Comparison of ENCODE assay signal across 10 cellular contexts in the genomic region with DNA sequence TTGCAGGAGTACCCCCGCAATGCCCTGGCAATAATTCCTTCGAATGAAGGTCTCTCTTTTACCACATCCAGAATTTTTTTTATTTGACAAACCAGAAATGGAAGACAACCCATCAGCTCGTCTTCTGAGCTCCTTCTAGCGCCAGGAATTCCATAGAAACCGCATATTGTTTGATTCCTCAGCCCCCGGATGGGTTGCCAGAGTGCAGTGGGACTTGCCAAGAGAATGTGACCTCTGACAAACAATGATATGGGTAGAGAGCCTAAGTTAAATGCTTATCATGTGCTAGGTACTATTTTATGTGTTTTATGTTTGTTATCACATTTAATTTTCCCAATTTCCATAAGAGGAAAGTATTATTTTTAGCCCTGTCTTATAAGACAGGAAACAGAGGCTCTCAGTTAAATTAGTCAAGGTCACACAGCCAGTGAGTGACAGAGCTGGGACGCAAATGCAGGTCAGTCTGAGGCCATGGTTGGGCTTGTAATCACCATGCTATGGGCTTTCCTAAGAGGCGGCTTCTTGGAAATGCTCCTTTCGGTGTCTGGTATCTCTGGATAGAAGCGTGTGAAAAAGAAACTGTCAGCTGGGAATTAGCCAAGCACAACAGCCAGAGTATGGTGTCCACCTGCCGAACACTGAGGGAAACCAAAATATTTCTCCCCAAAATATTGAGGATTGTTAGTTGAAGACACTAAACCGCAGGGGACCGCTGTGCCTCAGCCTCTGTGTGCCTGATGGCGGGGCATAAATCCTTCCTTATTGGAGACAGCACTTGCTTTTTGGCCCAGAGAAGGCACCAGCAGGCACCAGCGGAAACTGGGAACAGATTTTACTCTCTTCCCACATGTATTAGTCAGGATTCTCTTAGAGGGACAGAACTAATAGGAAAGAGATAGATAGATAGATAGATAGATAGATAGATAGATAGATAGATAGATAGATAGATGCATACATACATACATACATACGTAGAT. TPM values are rescaled to one million over a fixed set of nuclear protein-coding genes. Genes with fewer than 3 reads are reported as not detected.
DNase-seq lines count a peak whose midpoint lies in the region; ATAC-seq and TF ChIP-seq lines count a peak whose summit lies in the region.
"Had no signal": no experiment of that assay in that cellular context is flagged by ENCODE, and none has a peak within 500 bp of the region (broad histone marks: within the 10 kb centered on the region; RNA-seq: fewer than 3 reads in every experiment).

No MANE protein-coding gene starts in this region.

- DNase-seq in COLO829 (ENCODE audit: low spot score) (peak; percentile 10), adrenal gland (peak; percentile 56 to 90 (median 82)), cardiac muscle cell (ENCODE audit: low read depth in 1 of 2, low spot score in 1 of 2) (peak; percentile 79 to 93), psoas muscle (peak; percentile 21 to 57), NCI-H524 treated with DMSO at 0.1 percent for 48 hours (lab: John Stamatoyannopoulos, UW) (no peak), NCI-H345 (lab: John Stamatoyannopoulos, UW) (no peak)
- no peak for DNase-seq in NK-92 treated with Interleukin-12 subunit alpha and Interleukin-12 subunit beta, amount 100 ng/mL, for 24 hours (lab: John Stamatoyannopoulos, UW)
- DNase-seq in stimulated activated CD4-positive, alpha-beta T cell treated with anti-CD3 and anti-CD28 coated beads, Interleukin-15, amount 100 ng/mL, for 24 hours: no peak
- DNase-seq: NCI-H1105 treated with DMSO at 0.1 percent for 48 hours had no signal

- no peaks in the 10 kb centered on the region for H3K36me3 ChIP-seq in adrenal gland (replicated peaks in 1 of 2)
- H3K36me3 ChIP-seq in cardiac muscle cell: no peaks in the 10 kb centered on the region
- no peaks in the 10 kb centered on the region for H3K36me3 ChIP-seq in psoas muscle (ENCODE audit: insufficient read depth in 1 of 2, low read depth in 1 of 2)

- H3K9me3 ChIP-seq in adrenal gland (replicated peaks in 1 of 3): no peaks in the 10 kb centered on the region
- no peaks in the 10 kb centered on the region for H3K9me3 ChIP-seq in cardiac muscle cell (ENCODE audit: low read depth)
- H3K9me3 ChIP-seq in psoas muscle: no peaks in the 10 kb centered on the region

- TF ChIP-seq CTCF in adrenal gland (IDR thresholded peaks at IDR 0.05) (no peak), cardiac muscle cell (IDR thresholded peaks at IDR 0.05; ENCODE audit: low read depth, low read length) (peak; percentile 3), psoas muscle (IDR thresholded peaks at IDR 0.05) (no peak)

- TF ChIP-seq POLR2A in adrenal gland (IDR thresholded peaks at IDR 0.05): peak in 1 of 2 donors; percentile 16

- H3K4me1 ChIP-seq in adrenal gland (replicated peaks in 1 of 2) (peaks cover 6 to 18% of the 10 kb centered on the region in 2 donors), cardiac muscle cell (ENCODE audit: low read depth) (peaks cover 27% of the 10 kb centered on the region), psoas muscle (peaks cover 7% of the 10 kb centered on the region)

- peak; percentile 92 to 98 (median 98) for ATAC-seq in psoas muscle

- peak overlapping the region in 4 of 5 donors; percentile 19 to 73 (median 60) for H3K27ac ChIP-seq in adrenal gland
- peak overlapping the region; percentile 98 for H3K27ac ChIP-seq in cardiac muscle cell
- peak overlapping the region; percentile 60 for H3K27ac ChIP-seq in psoas muscle
- H3K27ac ChIP-seq: HL-60 had no signal

- H3K27me3 ChIP-seq in adrenal gland (no peaks in the 10 kb centered on the region), cardiac muscle cell (no peaks in the 10 kb centered on the region), psoas muscle (ENCODE audit: insufficient read depth in 3 of 3, low read length in 2 of 3) (no peaks in the 10 kb centered on the region)

- H3K4me3 ChIP-seq in adrenal gland (peak overlapping the region in 1 of 4 donors; percentile 36), cardiac muscle cell (no peak overlapping the region), psoas muscle (peak overlapping the region; percentile 44)

- WGBS in adrenal gland, 4 donors: 36 to 42% (median 39%) methylated on average over 16 of the region's 16 CpGs
- WGBS in psoas muscle, 3 donors: 28 to 31% (median 30%) methylated on average over 16 of the region's 16 CpGs

- intact Hi-C loops in adrenal gland (cut with DNase I) (no loop called here), psoas muscle (cut with DNase I) (loop anchor here in 1 of 2 donors (2.0 kb wide), 1 partner anchor 39 kb away; a partner anchor contains a TSS)

RNA-seq across cellular contexts. Expression of a gene that starts 29.4 kb away (rescaled TPM):
- total RNA-seq in adrenal gland: 10 to 100 TPM in 2 of 8 donors, 1 to 10 TPM in 6; 2.0 to 11.1 (median 8.3) TPM
- 1 to 10 TPM; 2.8 to 7.0 (median 3.6) TPM for polyA plus RNA-seq in adrenal gland
- 1.3 and 1.9 TPM in 2 replicates for total RNA-seq in cardiac muscle cell
- 2.5 and 2.9 TPM in 2 replicates for polyA plus RNA-seq in cardiac muscle cell
- 1 to 10 TPM; 5.0 to 7.3 (median 5.6) TPM for total RNA-seq in psoas muscle
- 10 to 100 TPM in 1 of 3 donors, 1 to 10 TPM in 2; 2.4 to 10.8 (median 3.6) TPM for polyA plus RNA-seq in psoas muscle

RNA-seq across cellular contexts. Expression of a gene that starts 39.1 kb away (rescaled TPM):
- total RNA-seq in adrenal gland: 10 to 100 TPM; 19.4 to 31.6 (median 25.6) TPM
- polyA plus RNA-seq in adrenal gland: 10 to 100 TPM in 1 of 3 donors, 1 to 10 TPM in 2; 4.2 to 14.4 (median 6.3) TPM
- 85.4 and 121 TPM in 2 replicates for total RNA-seq in cardiac muscle cell
- 40.4 and 71.6 TPM in 2 replicates for polyA plus RNA-seq in cardiac muscle cell
- 10 to 100 TPM; 13.6 to 24.3 (median 19.9) TPM for total RNA-seq in psoas muscle
- 1 to 10 TPM; 4.8 to 8.6 (median 6.0) TPM for polyA plus RNA-seq in psoas muscle

Comparison
In these comparisons a context has a peak if more than half of its experiments do, and no peak if none do; other contexts are left out.
1. DNase-seq: peak in COLO829 (single experiment), adrenal gland (7 of 7), cardiac muscle cell (2 of 2) and psoas muscle (2 of 2); none in NK-92 treated with Interleukin-12 subunit alpha and Interleukin-12 subunit beta, amount 100 ng/mL, for 24 hours (single experiment), stimulated activated CD4-positive, alpha-beta T cell treated with anti-CD3 and anti-CD28 coated beads, Interleukin-15, amount 100 ng/mL, for 24 hours (single experiment), NCI-H524 treated with DMSO at 0.1 percent for 48 hours (single experiment) and NCI-H345 (single experiment).
2. Peak in every context shown above with its lines, with median percentiles within 50 percentile points of each other: H3K27ac ChIP-seq.